8 cellular contexts compared by ENCODE assay signal in genomic region chr12:100127766-100128508, GRCh38. TPM values are rescaled to one million over a fixed set of nuclear protein-coding genes. Genes with fewer than 3 reads are reported as not detected.
DNase-seq lines count a peak whose midpoint lies in the region; ATAC-seq and TF ChIP-seq lines count a peak whose summit lies in the region.

No MANE protein-coding gene starts in this region.

- TF ChIP-seq CTCF in 22Rv1 (IDR thresholded peaks at IDR 0.05) = no peak
- TF ChIP-seq CTCF in progenitor cell of endocrine pancreas (IDR thresholded peaks at IDR 0.05; ENCODE audit: unreplicated experiment) = no peak

- peak overlapping the region; percentile 31 for H3K27ac Mint-ChIP-seq in activated T-helper 17 cell treated with anti-CD3 and anti-CD28 coated beads, Interleukin-2, amount 50 U/mL, for 72 hours
- no peak overlapping the region for H3K27ac Mint-ChIP-seq in progenitor cell of endocrine pancreas

- peak overlapping the region; percentile 29 for H3K4me3 Mint-ChIP-seq in activated T-helper 17 cell treated with anti-CD3 and anti-CD28 coated beads, Interleukin-2, amount 50 U/mL, for 72 hours
- H3K4me3 Mint-ChIP-seq in progenitor cell of endocrine pancreas (ENCODE audit: low read depth) = no peak overlapping the region

- peaks cover 14% of the 10 kb centered on the region for H3K36me3 Mint-ChIP-seq in activated T-helper 17 cell treated with anti-CD3 and anti-CD28 coated beads, Interleukin-2, amount 50 U/mL, for 72 hours (ENCODE audit: low read depth)
- peaks cover 6% of the 10 kb centered on the region for H3K36me3 Mint-ChIP-seq in progenitor cell of endocrine pancreas (ENCODE audit: insufficient read depth)

- peaks cover 15% of the 10 kb centered on the region for H3K4me1 Mint-ChIP-seq in activated T-helper 17 cell treated with anti-CD3 and anti-CD28 coated beads, Interleukin-2, amount 50 U/mL, for 72 hours
- H3K4me1 Mint-ChIP-seq in progenitor cell of endocrine pancreas (ENCODE audit: low read depth) = peaks cover 12% of the 10 kb centered on the region

- no peaks in the 10 kb centered on the region for H3K9me3 Mint-ChIP-seq in activated T-helper 17 cell treated with anti-CD3 and anti-CD28 coated beads, Interleukin-2, amount 50 U/mL, for 72 hours
- peaks cover 4% of the 10 kb centered on the region for H3K9me3 Mint-ChIP-seq in progenitor cell of endocrine pancreas (ENCODE audit: low read depth)

- peak; percentile 81 for DNase-seq in HCEC 1CT
- peak; percentile 80 for DNase-seq in iris pigment epithelial cell (ENCODE audit: low read depth)
- no peak for DNase-seq in progenitor cell of endocrine pancreas (ENCODE audit: low spot score, unreplicated experiment)
- DNase-seq in NCI-H187 (lab: John Stamatoyannopoulos, UW) = no peak

- ATAC-seq in activated T-helper 17 cell treated with anti-CD3 and anti-CD28 coated beads, Interleukin-2, amount 50 U/mL, for 72 hours (replicated peaks) = no peak
- ATAC-seq in GM21528 (IDR thresholded peaks at IDR 0.05; ENCODE audit: low FRiP score, unreplicated experiment) (no peak), GM21381 (IDR thresholded peaks at IDR 0.05; ENCODE audit: unreplicated experiment) (no peak)

- H3K27ac ChIP-seq in 22Rv1 = peak overlapping the region; percentile 24; the same call in 1 of the 2 replicates

- H3K27me3 Mint-ChIP-seq in activated T-helper 17 cell treated with anti-CD3 and anti-CD28 coated beads, Interleukin-2, amount 50 U/mL, for 72 hours = no peaks in the 10 kb centered on the region
- H3K27me3 Mint-ChIP-seq in progenitor cell of endocrine pancreas = no peaks in the 10 kb centered on the region

RNA-seq across cellular contexts. Expression of gene BLTP3B, which starts 14.7 kb away (rescaled TPM):
- total RNA-seq in activated T-helper 17 cell treated with anti-CD3 and anti-CD28 coated beads, Interleukin-2, amount 50 U/mL, for 72 hours = 10 to 100 TPM; 45.6 to 51.1 TPM
- total RNA-seq in progenitor cell of endocrine pancreas = 22.7 and 23.6 TPM in 2 replicates

Comparison
In these comparisons a context has a peak if more than half of its experiments do, and no peak if none do; other contexts are left out.
1. DNase-seq: peak in HCEC 1CT (single experiment) and iris pigment epithelial cell (single experiment); none in progenitor cell of endocrine pancreas (single experiment) and NCI-H187 (0 of 2).